Comparison of ENCODE assay signal across 38 cellular contexts in genomic region chr2:138760693-138761092, GRCh38. TPM values are rescaled to one million over a fixed set of nuclear protein-coding genes. Genes with fewer than 3 reads are reported as not detected.
"Had no signal": no experiment of that assay in that cellular context is flagged by ENCODE, and none has a peak within 500 bp of the region (broad histone marks: within the 10 kb centered on the region; RNA-seq: fewer than 3 reads in every experiment).

No MANE protein-coding gene starts in this region.

- H3K4me3 ChIP-seq: PC-9 had no signal

- H3K27ac Mint-ChIP-seq: activated CD4-positive, alpha-beta T cell treated with anti-CD3 and anti-CD28 coated beads, Interleukin-2, amount 10 ng/mL, durations not matched to agents 24 days and 14 days; activated CD8-positive, alpha-beta T cell treated with anti-CD3 and anti-CD28 coated beads for 36 hours; activated naive CD8-positive, alpha-beta T cell treated with anti-CD3 and anti-CD28 coated beads for 36 hours; activated T-cell treated with anti-CD3 and anti-CD28 coated beads, Interleukin-2, amount 50 U/mL, for 72 hours; activated T-helper 17 cell treated with anti-CD3 and anti-CD28 coated beads, Interleukin-2, amount 50 U/mL, for 72 hours had no signal

- FAIRE-seq: RCC 7860, TTC549 had no signal

- H3K27me3 ChIP-seq: brain microvascular endothelial cell had no signal

- H3K36me3 Mint-ChIP-seq: activated naive CD8-positive, alpha-beta T cell treated with anti-CD3 and anti-CD28 coated beads for 36 hours had no signal

- H3K9me3 Mint-ChIP-seq: activated CD4-positive, alpha-beta T cell treated with anti-CD3 and anti-CD28 coated beads, Interleukin-2, amount 10 ng/mL, durations not matched to agents 24 days and 14 days; activated CD8-positive, alpha-beta T cell treated with anti-CD3 and anti-CD28 coated beads for 36 hours; activated naive CD8-positive, alpha-beta T cell treated with anti-CD3 and anti-CD28 coated beads for 36 hours; activated T-cell treated with anti-CD3 and anti-CD28 coated beads, Interleukin-2, amount 50 U/mL, for 72 hours; activated T-helper 17 cell treated with anti-CD3 and anti-CD28 coated beads, Interleukin-2, amount 50 U/mL, for 72 hours had no signal

- H3K27me3 Mint-ChIP-seq: activated CD4-positive, alpha-beta T cell treated with anti-CD3 and anti-CD28 coated beads, Interleukin-2, amount 10 ng/mL, durations not matched to agents 24 days and 14 days; activated CD8-positive, alpha-beta T cell treated with anti-CD3 and anti-CD28 coated beads for 36 hours had no signal

- ATAC-seq: activated CD8-positive, alpha-beta T cell treated with anti-CD3 and anti-CD28 coated beads for 36 hours; activated T-cell treated with anti-CD3 and anti-CD28 coated beads, Interleukin-2, amount 50 U/mL, for 72 hours; activated T-helper 17 cell treated with anti-CD3 and anti-CD28 coated beads, Interleukin-2, amount 50 U/mL, for 72 hours; Right ventricle myocardium inferior had no signal

- H3K4me3 Mint-ChIP-seq: activated CD4-positive, alpha-beta T cell treated with anti-CD3 and anti-CD28 coated beads, Interleukin-2, amount 10 ng/mL, durations not matched to agents 24 days and 14 days; activated CD8-positive, alpha-beta T cell treated with anti-CD3 and anti-CD28 coated beads for 36 hours; activated naive CD8-positive, alpha-beta T cell treated with anti-CD3 and anti-CD28 coated beads for 36 hours; activated T-cell treated with anti-CD3 and anti-CD28 coated beads, Interleukin-2, amount 50 U/mL, for 72 hours; activated T-helper 17 cell treated with anti-CD3 and anti-CD28 coated beads, Interleukin-2, amount 50 U/mL, for 72 hours had no signal

- DNase-seq: activated CD4-positive, alpha-beta T cell treated with anti-CD3 and anti-CD28 coated beads, Interleukin-2, amount 10 ng/mL, durations not matched to agents 24 days and 14 days; activated CD4-positive, alpha-beta T cell treated with anti-CD3 and anti-CD28 coated beads, Interleukin-2, amount 50 U/mL, for 4 hours; activated CD8-positive, alpha-beta T cell treated with anti-CD3 and anti-CD28 coated beads for 36 hours; activated effector memory CD4-positive, alpha-beta T cell treated with anti-CD3 and anti-CD28 coated beads, Interleukin-2, amount 50 U/mL, for 16 hours; activated naive CD4-positive, alpha-beta T cell; activated naive CD4-positive, alpha-beta T cell treated with anti-CD3 and anti-CD28 coated beads, Interleukin-2, amount 50 U/mL, for 16 hours; activated naive CD8-positive, alpha-beta T cell treated with anti-CD3 and anti-CD28 coated beads for 36 hours; activated T-cell treated with anti-CD3 and anti-CD28 coated beads, Interleukin-2, amount 50 U/mL, for 1 hour; activated T-cell treated with anti-CD3 and anti-CD28 coated beads, Interleukin-2, amount 50 U/mL, for 72 hours; amniotic stem cell; aorta; brain microvascular endothelial cell; central memory CD4-positive, alpha-beta T cell; MM.1S; MV-4-11; NCI-H1092; NCI-H1436 treated with DMSO at 0.1 percent for 48 hours; NCI-H187 treated with DMSO at 0.1 percent for 48 hours; NCI-H2081; NCI-H2171 treated with DMSO at 0.1 percent for 48 hours; NCI-H2227 treated with DMSO at 0.1 percent for 48 hours; NCI-H446 treated with DMSO at 0.1 percent for 48 hours; NCI-H524 treated with DMSO at 0.1 percent for 48 hours; PC-9; SIG-M5; T1000 had no signal

- H3K36me3 ChIP-seq: brain microvascular endothelial cell had no signal

- H3K4me1 Mint-ChIP-seq: activated CD4-positive, alpha-beta T cell treated with anti-CD3 and anti-CD28 coated beads, Interleukin-2, amount 10 ng/mL, durations not matched to agents 24 days and 14 days; activated naive CD8-positive, alpha-beta T cell treated with anti-CD3 and anti-CD28 coated beads for 36 hours; activated T-helper 17 cell treated with anti-CD3 and anti-CD28 coated beads, Interleukin-2, amount 50 U/mL, for 72 hours had no signal

- H3K27ac ChIP-seq: brain microvascular endothelial cell, KMS-11, PC-9, RWPE1 had no signal

RNA-seq across cellular contexts. Expression of gene NXPH2, which starts 19.5 kb away (rescaled TPM):
- total RNA-seq: activated CD4-positive, alpha-beta T cell treated with anti-CD3 and anti-CD28 coated beads, Interleukin-2, amount 10 ng/mL, durations not matched to agents 24 days and 14 days; activated CD8-positive, alpha-beta memory T cell treated with anti-CD3 and anti-CD28 coated beads for 36 hours; activated CD8-positive, alpha-beta T cell treated with anti-CD3 and anti-CD28 coated beads for 36 hours; activated naive CD8-positive, alpha-beta T cell treated with anti-CD3 and anti-CD28 coated beads for 36 hours; activated T-cell treated with anti-CD3 and anti-CD28 coated beads, Interleukin-2, amount 50 U/mL, for 72 hours; activated T-helper 17 cell treated with anti-CD3 and anti-CD28 coated beads, Interleukin-2, amount 50 U/mL, for 72 hours; aorta; LHCN-M2; OCI-LY7; PC-9; Right ventricle myocardium inferior; SK-MEL-5; T-helper 1 cell treated with Interleukin-12 subunit alpha and Interleukin-12 subunit beta and Interleukin-4 antibody, amounts not matched to agents 30 ng/mL and 1 ng/mL, for 36 hours; T-helper 2 cell treated with Interferon-gamma antibody and Interleukin-4, amounts not matched to agents 100 ng/mL and 5 ng/mL, for 36 hours had no signal
- polyA plus RNA-seq: aorta had no signal
